In the genomic region with DNA sequence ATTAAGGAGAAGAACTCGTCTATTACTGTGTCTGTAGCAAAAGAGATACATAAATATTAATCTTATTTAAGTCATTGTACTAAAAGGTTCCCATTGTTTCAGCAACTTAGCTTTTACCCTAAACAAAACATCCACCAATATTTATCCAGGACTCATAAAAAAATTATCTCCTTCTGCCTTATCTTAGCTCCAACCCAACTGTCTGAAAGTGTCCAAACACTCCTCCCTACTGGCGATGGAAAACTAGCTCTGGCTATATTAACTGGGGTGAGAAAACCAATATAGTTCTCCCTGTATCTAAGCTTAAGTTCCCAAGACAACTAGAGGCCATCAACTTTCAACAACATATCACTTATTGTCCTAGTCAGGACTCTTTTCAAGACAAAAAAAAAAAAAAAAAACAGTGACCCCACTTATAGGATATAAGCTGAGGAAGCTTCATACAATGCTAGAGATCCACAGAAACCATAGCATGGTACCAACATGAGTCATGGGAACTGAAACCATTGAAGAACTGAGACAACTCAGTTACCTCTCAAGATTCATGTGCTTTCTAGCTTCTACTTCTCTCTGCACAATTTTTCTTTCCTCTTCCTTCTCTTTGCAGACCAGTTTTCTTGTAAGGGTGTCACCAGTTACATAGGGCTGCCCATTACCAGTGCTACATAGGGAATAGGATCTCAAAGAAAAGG, we compare ENCODE assay signal across 9 cellular contexts.
A peak's percentile ranks its signal among the peaks of the same experiment; 100 is the strongest.
DNase-seq lines count a peak whose midpoint lies in the region; ATAC-seq and TF ChIP-seq lines count a peak whose summit lies in the region.
"Had no signal": no experiment of that assay in that cellular context is flagged by ENCODE, and none has a peak within 500 bp of the region (broad histone marks: within the 10 kb centered on the region; RNA-seq: fewer than 3 reads in every experiment).

No MANE protein-coding gene starts in this region.

- peaks cover 27% of the 10 kb centered on the region for H3K4me1 Mint-ChIP-seq in activated T-helper 17 cell treated with anti-CD3 and anti-CD28 coated beads, Interleukin-2, amount 50 U/mL, for 72 hours
- H3K4me1 Mint-ChIP-seq in type B pancreatic cell (ENCODE audit: unreplicated experiment): no peaks in the 10 kb centered on the region

- no peak overlapping the region for H3K4me3 ChIP-seq in breast epithelium
- H3K4me3 ChIP-seq: pancreas had no signal

- no peaks in the 10 kb centered on the region for H3K36me3 ChIP-seq in breast epithelium
- H3K36me3 ChIP-seq: pancreas had no signal

- TF ChIP-seq CTCF in type B pancreatic cell (conservative IDR thresholded peaks at IDR 0.05) (no peak), breast epithelium (IDR thresholded peaks at IDR 0.05) (no peak)

- H3K36me3 Mint-ChIP-seq in activated T-helper 17 cell treated with anti-CD3 and anti-CD28 coated beads, Interleukin-2, amount 50 U/mL, for 72 hours (ENCODE audit: low read depth): no peaks in the 10 kb centered on the region
- no peaks in the 10 kb centered on the region for H3K36me3 Mint-ChIP-seq in type B pancreatic cell

- H3K27me3 ChIP-seq in breast epithelium: no peaks in the 10 kb centered on the region
- H3K27me3 ChIP-seq: pancreas had no signal

- TF ChIP-seq POLR2A in breast epithelium (IDR thresholded peaks at IDR 0.05): no peak

- H3K9me3 Mint-ChIP-seq in activated T-helper 17 cell treated with anti-CD3 and anti-CD28 coated beads, Interleukin-2, amount 50 U/mL, for 72 hours: no peaks in the 10 kb centered on the region
- no peaks in the 10 kb centered on the region for H3K9me3 Mint-ChIP-seq in type B pancreatic cell

- H3K27ac ChIP-seq in breast epithelium: no peak overlapping the region
- H3K27ac ChIP-seq: pancreas had no signal

- H3K4me3 Mint-ChIP-seq in activated T-helper 17 cell treated with anti-CD3 and anti-CD28 coated beads, Interleukin-2, amount 50 U/mL, for 72 hours: peak overlapping the region; percentile 41
- no peak overlapping the region for H3K4me3 Mint-ChIP-seq in type B pancreatic cell

- no peaks in the 10 kb centered on the region for H3K27me3 Mint-ChIP-seq in activated T-helper 17 cell treated with anti-CD3 and anti-CD28 coated beads, Interleukin-2, amount 50 U/mL, for 72 hours
- no peaks in the 10 kb centered on the region for H3K27me3 Mint-ChIP-seq in type B pancreatic cell

- ATAC-seq in GM18498 (IDR thresholded peaks at IDR 0.05; ENCODE audit: unreplicated experiment): peak; percentile 84
- ATAC-seq in GM19463 (IDR thresholded peaks at IDR 0.05; ENCODE audit: unreplicated experiment): peak; percentile 78
- peak; percentile 81 for ATAC-seq in HG03103 (IDR thresholded peaks at IDR 0.05; ENCODE audit: low read depth, unreplicated experiment)
- peak; percentile 62 for ATAC-seq in activated T-helper 17 cell treated with anti-CD3 and anti-CD28 coated beads, Interleukin-2, amount 50 U/mL, for 72 hours (replicated peaks)
- ATAC-seq: pancreas had no signal

- H3K4me1 ChIP-seq in breast epithelium: peaks cover 0 to 6% of the 10 kb centered on the region in 2 donors

- H3K9me3 ChIP-seq in breast epithelium: no peaks in the 10 kb centered on the region
- H3K9me3 ChIP-seq: pancreas had no signal

- intact Hi-C loops in breast epithelium (cut with DNase I; ENCODE audit: low total_unique reads): no loop called here

- peak overlapping the region; percentile 39 for H3K27ac Mint-ChIP-seq in activated T-helper 17 cell treated with anti-CD3 and anti-CD28 coated beads, Interleukin-2, amount 50 U/mL, for 72 hours
- no peak overlapping the region for H3K27ac Mint-ChIP-seq in type B pancreatic cell

- DNase-seq in type B pancreatic cell (ENCODE audit: extremely low spot score, unreplicated experiment) (no peak), middle frontal gyrus (ENCODE audit: extremely low spot score, low spot score) (no peak), breast epithelium (ENCODE audit: low spot score in 2 of 2) (no peak)
- no peak for DNase-seq in activated CD4-positive, CD25-positive, alpha-beta regulatory T cell treated with anti-CD3 and anti-CD28 coated beads, Interleukin-2, amount 50 U/mL, for 72 hours
- DNase-seq: pancreas had no signal
